20 cellular contexts compared by ENCODE assay signal in the genomic region with DNA sequence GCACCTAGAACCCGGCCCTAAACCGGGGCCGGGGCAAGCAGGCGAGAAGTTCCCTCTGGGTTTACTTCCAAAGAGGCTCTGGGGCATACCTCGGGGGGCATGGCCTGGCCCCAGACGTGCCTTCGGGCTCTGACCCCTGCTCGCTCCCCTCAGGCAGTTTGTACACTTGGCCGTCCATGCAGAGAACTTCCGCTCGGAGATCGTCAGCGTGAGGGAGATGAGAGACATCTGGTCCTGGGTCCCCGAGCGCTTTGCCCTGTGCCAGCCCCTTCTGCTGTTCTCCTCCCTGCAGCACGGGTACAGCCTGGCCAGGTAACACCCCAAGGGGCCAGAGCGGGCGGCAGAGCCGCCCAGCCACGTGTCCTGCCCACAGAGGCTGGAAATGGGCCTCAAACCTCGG. TPM values are rescaled to one million over a fixed set of nuclear protein-coding genes. Genes with fewer than 3 reads are reported as not detected.
"Had no signal": no experiment of that assay in that cellular context is flagged by ENCODE, and none has a peak within 500 bp of the region (broad histone marks: within the 10 kb centered on the region; RNA-seq: fewer than 3 reads in every experiment).

No MANE protein-coding gene starts in this region.

- H3K36me3 Mint-ChIP-seq: activated naive CD8-positive, alpha-beta T cell treated with anti-CD3 and anti-CD28 coated beads, Interleukin-2, amount 10 ng/mL, durations not matched to agents 7 days and 5 days had no signal

- DNase-seq: activated CD4-positive, alpha-beta T cell treated with anti-CD3 and anti-CD28 coated beads, Interleukin-2, amount 50 U/mL, for 1 hour; activated CD8-positive, alpha-beta memory T cell treated with anti-CD3 and anti-CD28 coated beads for 24 hours; activated naive CD8-positive, alpha-beta T cell treated with anti-CD3 and anti-CD28 coated beads, Interleukin-2, amount 10 ng/mL, durations not matched to agents 7 days and 5 days; dermis blood vessel endothelial cell; effector memory CD8-positive, alpha-beta T cell; foreskin melanocyte; mesendoderm; nephron progenitor cell; SW 1271 had no signal

- ATAC-seq: activated CD4-positive, CD25-positive, alpha-beta regulatory T cell treated with anti-CD3 and anti-CD28 coated beads, Interleukin-2, amount 50 U/mL, for 24 hours; effector memory CD8-positive, alpha-beta T cell had no signal

- H3K27me3 ChIP-seq: right lobe of liver, stomach had no signal

- H3K9me3 Mint-ChIP-seq: activated naive CD8-positive, alpha-beta T cell treated with anti-CD3 and anti-CD28 coated beads, Interleukin-2, amount 10 ng/mL, durations not matched to agents 7 days and 5 days; activated T-helper 1 cell treated with anti-CD3 and anti-CD28 coated beads, Interleukin-12 subunit alpha, Interleukin-12 subunit beta, Interleukin-2, Interleukin-4 antibody, amounts not matched to agents 30 ng/mL and 10 ng/mL and 1 ng/mL, durations not matched to agents 14 hours and 24 hours and 36 hours; effector memory CD8-positive, alpha-beta T cell; nephron progenitor cell had no signal

- H3K4me3 Mint-ChIP-seq: activated naive CD8-positive, alpha-beta T cell treated with anti-CD3 and anti-CD28 coated beads, Interleukin-2, amount 10 ng/mL, durations not matched to agents 7 days and 5 days; activated T-helper 1 cell treated with anti-CD3 and anti-CD28 coated beads, Interleukin-12 subunit alpha, Interleukin-12 subunit beta, Interleukin-2, Interleukin-4 antibody, amounts not matched to agents 30 ng/mL and 10 ng/mL and 1 ng/mL, durations not matched to agents 14 hours and 24 hours and 36 hours; effector memory CD8-positive, alpha-beta T cell had no signal

- H3K27ac ChIP-seq: epithelial cell of prostate had no signal

- H3K4me3 ChIP-seq: right lobe of liver, stomach, thoracic aorta had no signal

- H3K27ac Mint-ChIP-seq: activated naive CD8-positive, alpha-beta T cell treated with anti-CD3 and anti-CD28 coated beads, Interleukin-2, amount 10 ng/mL, durations not matched to agents 7 days and 5 days; activated T-helper 1 cell treated with anti-CD3 and anti-CD28 coated beads, Interleukin-12 subunit alpha, Interleukin-12 subunit beta, Interleukin-2, Interleukin-4 antibody, amounts not matched to agents 30 ng/mL and 10 ng/mL and 1 ng/mL, durations not matched to agents 14 hours and 24 hours and 36 hours; progenitor cell of endocrine pancreas had no signal

- H3K27me3 Mint-ChIP-seq: activated naive CD8-positive, alpha-beta T cell treated with anti-CD3 and anti-CD28 coated beads, Interleukin-2, amount 10 ng/mL, durations not matched to agents 7 days and 5 days; effector memory CD8-positive, alpha-beta T cell; progenitor cell of endocrine pancreas had no signal

- H3K9me3 ChIP-seq: right lobe of liver, stomach, thoracic aorta had no signal

- H3K36me3 ChIP-seq: right lobe of liver, thoracic aorta had no signal

- H3K4me1 Mint-ChIP-seq: activated naive CD8-positive, alpha-beta T cell treated with anti-CD3 and anti-CD28 coated beads, Interleukin-2, amount 10 ng/mL, durations not matched to agents 7 days and 5 days had no signal

RNA-seq across cellular contexts. Expression of gene NTN3, which starts 27.0 kb away (rescaled TPM):
- total RNA-seq: activated naive CD8-positive, alpha-beta T cell treated with anti-CD3 and anti-CD28 coated beads, Interleukin-2, amount 10 ng/mL, durations not matched to agents 7 days and 5 days; activated T-helper 1 cell treated with anti-CD3 and anti-CD28 coated beads, Interleukin-12 subunit alpha, Interleukin-12 subunit beta, Interleukin-2, Interleukin-4 antibody, amounts not matched to agents 30 ng/mL and 10 ng/mL and 1 ng/mL, durations not matched to agents 14 hours and 24 hours and 36 hours; dermis blood vessel endothelial cell; T-helper 2 cell treated with Interferon-gamma antibody and Interleukin-4, amounts not matched to agents 100 ng/mL and 5 ng/mL, for 36 hours had no signal
- polyA plus RNA-seq: stomach had no signal

RNA-seq across cellular contexts. Expression of gene CEMP1, which starts 33.1 kb away (rescaled TPM):
- total RNA-seq: cerebellum; dermis blood vessel endothelial cell; fibroblast of lung; omental fat pad; T-helper 2 cell treated with Interferon-gamma antibody and Interleukin-4, amounts not matched to agents 100 ng/mL and 5 ng/mL, for 36 hours had no signal
- polyA plus RNA-seq: fibroblast of lung had no signal
